13 cellular contexts compared by ENCODE assay signal in genomic region chr2:148244593-148245292, GRCh38.
DNase-seq lines count a peak whose midpoint lies in the region; ATAC-seq and TF ChIP-seq lines count a peak whose summit lies in the region.
"Had no signal": no experiment of that assay in that cellular context is flagged by ENCODE, and none has a peak within 500 bp of the region (broad histone marks: within the 10 kb centered on the region; RNA-seq: fewer than 3 reads in every experiment).

No MANE protein-coding gene starts in this region.

- H3K4me3 ChIP-seq in HFF-Myc (replicated peaks; ENCODE audit: low read depth, low read length), result no peak overlapping the region
- H3K4me3 ChIP-seq in astrocyte of the spinal cord (ENCODE audit: low read depth, low read length), result no peak overlapping the region
- no peak overlapping the region for H3K4me3 ChIP-seq in left lung

- ATAC-seq in left lung, result peak; percentile 92
- no peak for ATAC-seq in HG03439 (IDR thresholded peaks at IDR 0.05; ENCODE audit: unreplicated experiment)
- ATAC-seq in GM19395 (IDR thresholded peaks at IDR 0.05; ENCODE audit: unreplicated experiment), result no peak
- no peak for ATAC-seq in left lobe of liver
- ATAC-seq: activated CD8-positive, alpha-beta T cell treated with anti-CD3 and anti-CD28 coated beads for 36 hours had no signal

- TF ChIP-seq CTCF in HFF-Myc (IDR thresholded peaks at IDR 0.05; ENCODE audit: low read depth, low read length, missing control alignments) (no peak), astrocyte of the spinal cord (IDR thresholded peaks at IDR 0.05; ENCODE audit: low read depth, low read length) (no peak), left lung (IDR thresholded peaks at IDR 0.05) (no peak)

- H3K27me3 ChIP-seq in left lung, result no peaks in the 10 kb centered on the region

- in situ Hi-C loops in ACHN (cut with HindIII; ENCODE audit: low pct_ligation_motif_present, low pct_unique_long_range_greater_than_20kb, low sequenced_read_pairs) (no loop called here), astrocyte of the spinal cord (cut with HindIII; ENCODE audit: low sequenced_read_pairs) (no loop called here)

- H3K36me3 ChIP-seq in left lung, result peaks cover 0 to 13% of the 10 kb centered on the region in 2 donors

- H3K27ac ChIP-seq in left lung, result no peak overlapping the region

- H3K4me1 ChIP-seq in left lung, result no peaks in the 10 kb centered on the region

- peaks cover 0 to 18% of the 10 kb centered on the region in 2 donors for H3K9me3 ChIP-seq in left lung

- intact Hi-C loops in left lung (cut with DNase I), result no loop called here

- DNase-seq in ACHN (peak; percentile 65), HFF-Myc (ENCODE audit: extremely low read depth, low read depth) (peak; percentile 47), astrocyte of the spinal cord (ENCODE audit: low read depth, low spot score) (peak; percentile 48), left lung (no peak), NOMO-1 treated with DMSO at 0.1 percent for 48 hours (lab: John Stamatoyannopoulos, UW; ENCODE audit: unreplicated experiment) (no peak), left lobe of liver (ENCODE audit: low spot score) (no peak)
- DNase-seq: activated CD8-positive, alpha-beta T cell treated with anti-CD3 and anti-CD28 coated beads for 36 hours; CD4-positive, CD25-positive, alpha-beta regulatory T cell; kidney; nucleus accumbens; stimulated activated CD4-positive, alpha-beta T cell treated with anti-CD3 and anti-CD28 coated beads, Interleukin-2, amount 100 ng/mL, for 48 hours had no signal

Comparison
In these comparisons a context has a peak if more than half of its experiments do, and no peak if none do; other contexts are left out.
1. DNase-seq: peak in ACHN (single experiment), HFF-Myc (single experiment) and astrocyte of the spinal cord (single experiment); none in left lung (0 of 2), NOMO-1 treated with DMSO at 0.1 percent for 48 hours (single experiment) and left lobe of liver (single experiment).